Comparison of ENCODE assay signal across 8 cellular contexts in genomic region chr20:1184638-1185315, GRCh38. TPM values are rescaled to one million over a fixed set of nuclear protein-coding genes. Genes with fewer than 3 reads are reported as not detected.
DNase-seq lines count a peak whose midpoint lies in the region; ATAC-seq, FAIRE-seq and TF ChIP-seq lines count a peak whose summit lies in the region.

TMEM74B (minus strand) TSS chr20:1184981; CDS start chr20:1183801, 1,180 bp downstream.

- FAIRE-seq in pancreas (lab: Jason Lieb, UNC): no peak

- no peaks in the 10 kb centered on the region for H3K79me2 ChIP-seq in OCI-LY1 (ENCODE audit: insufficient read depth, low read length)

- no peak within 1 kb of the TSS for H3K27ac ChIP-seq in OCI-LY1 (ENCODE audit: low read depth, low read length, poor library complexity, severe bottlenecking)
- H3K27ac ChIP-seq in esophagus (ENCODE audit: low read depth in 2 of 2, low read length in 1 of 2): no peak within 1 kb of the TSS
- no peak within 1 kb of the TSS for H3K27ac ChIP-seq in pancreas

- H3F3A ChIP-seq in OCI-LY1 (ENCODE audit: insufficient read depth, low read length): no peaks in the 10 kb centered on the region

- H3K9me3 ChIP-seq in ES-I3 (ENCODE audit: control insufficient read depth, insufficient read depth, low read length) (no peaks in the 10 kb centered on the region), OCI-LY1 (ENCODE audit: low read length) (no peaks in the 10 kb centered on the region), esophagus (ENCODE audit: control insufficient read depth in 2 of 2, insufficient read depth in 1 of 2, low read depth in 1 of 2, low read length in 1 of 2) (peaks cover 0 to 3% of the 10 kb centered on the region in 2 donors), pancreas (no peaks in the 10 kb centered on the region)

- intact Hi-C loops in pancreas (cut with DNase I): no loop called here

- no peak for TF ChIP-seq CTCF in OCI-LY1 (IDR thresholded peaks at IDR 0.05; ENCODE audit: low read length)
- TF ChIP-seq CTCF in pancreas (IDR thresholded peaks at IDR 0.05): no peak

- peak; percentile 9 to 44 (median 22) for ATAC-seq in pancreas

- H3K4me2 ChIP-seq in OCI-LY1 (ENCODE audit: low read length): peak within 1 kb of the TSS; percentile 48

- WGBS in esophagus, 2 donors: 1 to 2% methylated on average over 68 to 76 of the region's 76 CpGs
- WGBS in pancreas, 2 donors: 1 to 2% methylated on average over 42 to 76 of the region's 76 CpGs

- no peaks in the 10 kb centered on the region for H3K9me2 ChIP-seq in OCI-LY1 (ENCODE audit: low read depth, low read length)

- H3K4me1 ChIP-seq in ES-I3 (ENCODE audit: insufficient read depth, low read length): peaks cover 30% of the 10 kb centered on the region
- no peaks in the 10 kb centered on the region for H3K4me1 ChIP-seq in OCI-LY1 (ENCODE audit: insufficient read depth, low read length, severe bottlenecking)
- H3K4me1 ChIP-seq in esophagus (ENCODE audit: control insufficient read depth in 2 of 2, insufficient read depth in 2 of 2, low read length in 1 of 2): peaks cover 3 to 5% of the 10 kb centered on the region in 2 donors
- H3K4me1 ChIP-seq in pancreas: no peaks in the 10 kb centered on the region

- H3K4me3 ChIP-seq in OCI-LY1 (ENCODE audit: low read depth, low read length, poor library complexity, severe bottlenecking) (peak within 1 kb of the TSS; percentile 27), esophagus (ENCODE audit: low read depth in 1 of 2, low read length in 2 of 2) (peak within 1 kb of the TSS; percentile 44 to 55), pancreas (peak within 1 kb of the TSS; percentile 8 to 57 (median 37))

- H2AFZ ChIP-seq in OCI-LY1 (ENCODE audit: low read length): no peak within 1 kb of the TSS

- H3K36me3 ChIP-seq in ES-I3 (ENCODE audit: insufficient read depth, low read length) (no peaks in the 10 kb centered on the region), OCI-LY1 (ENCODE audit: insufficient read depth, low read length) (no peaks in the 10 kb centered on the region), esophagus (ENCODE audit: control insufficient read depth in 2 of 2, insufficient read depth in 2 of 2, low read length in 1 of 2) (peaks cover 0 to 2% of the 10 kb centered on the region in 2 donors), pancreas (no peaks in the 10 kb centered on the region)

- H3K9ac ChIP-seq in ES-I3 (ENCODE audit: low read depth, low read length) (peak within 1 kb of the TSS; percentile 53), OCI-LY1 (ENCODE audit: low read length) (no peak within 1 kb of the TSS)

- no peaks in the 10 kb centered on the region for H4K20me1 ChIP-seq in OCI-LY1 (ENCODE audit: insufficient read depth, low read length)

- DNase-seq in pancreas (peak in 1 of 6 donors; percentile 68), DMS79 treated with DMSO at 0.1 percent for 48 hours (lab: John Stamatoyannopoulos, UW) (no peak), NCI-H1694 (lab: John Stamatoyannopoulos, UW) (no peak)
- no peak for DNase-seq in stimulated activated CD4-positive, alpha-beta T cell treated with anti-CD3 and anti-CD28 coated beads, Interleukin-2, amount 100 ng/mL, for 48 hours
- no peak for DNase-seq in stimulated activated CD4-positive, alpha-beta T cell treated with anti-CD3 and anti-CD28 coated beads, Interleukin-1b, Interleukin-23, amount 100 ng/mL, for 48 hours

- H3K27me3 ChIP-seq in OCI-LY1 (ENCODE audit: insufficient read depth, low read length): no peaks in the 10 kb centered on the region
- H3K27me3 ChIP-seq in esophagus (ENCODE audit: control insufficient read depth in 1 of 2, insufficient read depth in 2 of 2, low read length in 2 of 2): no peaks in the 10 kb centered on the region
- peaks cover 0 to 4% (median 0%) of the 10 kb centered on the region in 4 donors for H3K27me3 ChIP-seq in pancreas

RNA-seq across cellular contexts. Expression of gene TMEM74B, which starts in this region (rescaled TPM):
- 1 to 10 TPM; 1.4 to 3.9 TPM for polyA plus RNA-seq in esophagus
- 1 to 10 TPM in 1 of 6 donors, under 1 TPM in 5; 0.22 to 1.6 (median 0.59) TPM for total RNA-seq in pancreas
- 10 to 100 TPM in 1 of 2 donors, 1 to 10 TPM in 1; 4.4 to 15.3 TPM for polyA plus RNA-seq in pancreas
